Comparison of ENCODE assay signal across 29 cellular contexts in genomic region chr1:23930270-23930669, GRCh38. TPM values are rescaled to one million over a fixed set of nuclear protein-coding genes. Genes with fewer than 3 reads are reported as not detected.
DNase-seq lines count a peak whose midpoint lies in the region; ATAC-seq and TF ChIP-seq lines count a peak whose summit lies in the region.
"Had no signal": no experiment of that assay in that cellular context is flagged by ENCODE, and none has a peak within 500 bp of the region (broad histone marks: within the 10 kb centered on the region; RNA-seq: fewer than 3 reads in every experiment).

No MANE protein-coding gene starts in this region.

- no peak overlapping the region for H3K27ac Mint-ChIP-seq in GM23338
- H3K27ac Mint-ChIP-seq: activated CD8-positive, alpha-beta memory T cell treated with anti-CD3 and anti-CD28 coated beads, Interleukin-2, amount 10 ng/mL, durations not matched to agents 7 days and 5 days; WTC11 had no signal

- TF ChIP-seq CTCF in GM23338 (conservative IDR thresholded peaks at IDR 0.05; ENCODE audit: low read depth in 2 of 2) (no peak), SU-DHL-6 (IDR thresholded peaks at IDR 0.05; ENCODE audit: insufficient read depth, low read length, poor library complexity, severe bottlenecking) (no peak), lower lobe of right lung (IDR thresholded peaks at IDR 0.05) (no peak), tibial artery (IDR thresholded peaks at IDR 0.05) (no peak), left ventricle myocardium inferior (IDR thresholded peaks at IDR 0.05; ENCODE audit: borderline replicate concordance) (no peak)

- H3K27me3 Mint-ChIP-seq in GM23338 (ENCODE audit: insufficient read depth, low read depth, poor library complexity) = peaks cover 7% of the 10 kb centered on the region

- peaks cover 4% of the 10 kb centered on the region; the same call in 2 of the 3 replicates for H3K9me3 Mint-ChIP-seq in GM23338
- H3K9me3 Mint-ChIP-seq: CD14-positive monocyte had no signal

- H3K9me2 ChIP-seq in GM23338 (ENCODE audit: insufficient read depth) (no peaks in the 10 kb centered on the region), SU-DHL-6 (replicated peaks; ENCODE audit: insufficient read depth, low read length) (no peaks in the 10 kb centered on the region)

- H3K27ac ChIP-seq in GM23338 (ENCODE audit: low read depth) (no peak overlapping the region), SU-DHL-6 (ENCODE audit: low read depth, low read length) (no peak overlapping the region), lower lobe of right lung (peak overlapping the region; percentile 54), tibial artery (peak overlapping the region; percentile 67 to 82), left ventricle myocardium inferior (replicated peaks) (no peak overlapping the region)
- H3K27ac ChIP-seq: body of pancreas, gastrocnemius medialis had no signal

- H3K4me3 ChIP-seq in GM23338 = no peak overlapping the region
- H3K4me3 ChIP-seq in SU-DHL-6 (ENCODE audit: insufficient read depth, low read length, poor library complexity, severe bottlenecking) = no peak overlapping the region
- no peak overlapping the region for H3K4me3 ChIP-seq in lower lobe of right lung
- no peak overlapping the region for H3K4me3 ChIP-seq in tibial artery
- no peak overlapping the region for H3K4me3 ChIP-seq in left ventricle myocardium inferior
- H3K4me3 ChIP-seq: body of pancreas, gastrocnemius medialis, HAP-1 had no signal

- H3K4me1 Mint-ChIP-seq in GM23338 = 0 out of 3 replicates have a peak, but pooled peaks cover 4% of the 10 kb centered on the region
- H3K4me1 Mint-ChIP-seq: activated CD8-positive, alpha-beta memory T cell treated with anti-CD3 and anti-CD28 coated beads, Interleukin-2, amount 10 ng/mL, durations not matched to agents 7 days and 5 days had no signal

- H3K27me3 ChIP-seq in GM23338 (ENCODE audit: insufficient read depth) (no peaks in the 10 kb centered on the region), SU-DHL-6 (ENCODE audit: low read length) (no peaks in the 10 kb centered on the region), lower lobe of right lung (ENCODE audit: low read depth) (no peaks in the 10 kb centered on the region), tibial artery (no peaks in the 10 kb centered on the region), left ventricle myocardium inferior (ENCODE audit: low read depth) (no peaks in the 10 kb centered on the region)
- H3K27me3 ChIP-seq: body of pancreas, gastrocnemius medialis had no signal

- H3F3A ChIP-seq in GM23338 (replicated peaks; ENCODE audit: low read depth) = no peaks in the 10 kb centered on the region
- H3F3A ChIP-seq in SU-DHL-6 (ENCODE audit: insufficient read depth) = peaks cover 14% of the 10 kb centered on the region; the same call in 1 of the 2 replicates

- H3K4me1 ChIP-seq in GM23338 (ENCODE audit: insufficient read depth) (no peaks in the 10 kb centered on the region), lower lobe of right lung (no peaks in the 10 kb centered on the region), tibial artery (peaks cover 0 to 13% (median 4%) of the 10 kb centered on the region in 4 donors), left ventricle myocardium inferior (no peaks in the 10 kb centered on the region)
- H3K4me1 ChIP-seq: body of pancreas, gastrocnemius medialis, HAP-1 had no signal

- ATAC-seq in GM23338 (no peak), lower lobe of right lung (no peak)
- ATAC-seq: activated CD8-positive, alpha-beta memory T cell treated with anti-CD3 and anti-CD28 coated beads, Interleukin-2, amount 10 ng/mL, durations not matched to agents 7 days and 5 days; body of pancreas; gastrocnemius medialis; HepG2; right cardiac atrium; WTC11 had no signal

- no peak overlapping the region for H3K4me3 Mint-ChIP-seq in GM23338
- H3K4me3 Mint-ChIP-seq: activated CD8-positive, alpha-beta memory T cell treated with anti-CD3 and anti-CD28 coated beads, Interleukin-2, amount 10 ng/mL, durations not matched to agents 7 days and 5 days; WTC11 had no signal

- H3K9ac ChIP-seq in SU-DHL-6 (ENCODE audit: low read length) = no peak overlapping the region

- no peak overlapping the region for H3K4me2 ChIP-seq in GM23338
- H3K4me2 ChIP-seq in SU-DHL-6 (ENCODE audit: low read depth, low read length, poor library complexity, severe bottlenecking) = peak overlapping the region; percentile 45

- 0 out of 2 replicates have a peak overlapping the region, but pooled peaks have one; percentile 43 for H2AFZ ChIP-seq in GM23338
- H2AFZ ChIP-seq in SU-DHL-6 (ENCODE audit: low read depth, low read length, severe bottlenecking) = no peak overlapping the region

- H3K36me3 ChIP-seq in GM23338 (ENCODE audit: insufficient read depth) (no peaks in the 10 kb centered on the region), SU-DHL-6 (ENCODE audit: low read length) (no peaks in the 10 kb centered on the region), lower lobe of right lung (no peaks in the 10 kb centered on the region), tibial artery (no peaks in the 10 kb centered on the region), left ventricle myocardium inferior (no peaks in the 10 kb centered on the region)
- H3K36me3 ChIP-seq: gastrocnemius medialis, HAP-1 had no signal

- H3K36me3 Mint-ChIP-seq in GM23338 (ENCODE audit: low read depth) = peaks cover 3% of the 10 kb centered on the region; the same call in 1 of the 3 replicates
- H3K36me3 Mint-ChIP-seq: activated CD8-positive, alpha-beta memory T cell treated with anti-CD3 and anti-CD28 coated beads, Interleukin-2, amount 10 ng/mL, durations not matched to agents 7 days and 5 days; CD14-positive monocyte had no signal

- H4K20me1 ChIP-seq in GM23338 (replicated peaks; ENCODE audit: insufficient read depth) (no peaks in the 10 kb centered on the region), SU-DHL-6 (ENCODE audit: low read depth, low read length) (no peaks in the 10 kb centered on the region)

- intact Hi-C loops in lower lobe of right lung (cut with DNase I) (no loop called here), tibial artery (cut with DNase I; ENCODE audit: low total_unique reads) (no loop called here), left ventricle myocardium inferior (cut with micrococcal nuclease) (no loop called here)

- H3K79me2 ChIP-seq in GM23338 (replicated peaks; ENCODE audit: insufficient read depth) (no peaks in the 10 kb centered on the region), SU-DHL-6 (ENCODE audit: insufficient read depth, low read length) (no peaks in the 10 kb centered on the region)

- H3K9me3 ChIP-seq in SU-DHL-6 (ENCODE audit: insufficient read depth, low read length) (no peaks in the 10 kb centered on the region), lower lobe of right lung (no peaks in the 10 kb centered on the region), tibial artery (no peaks in the 10 kb centered on the region), left ventricle myocardium inferior (replicated peaks) (no peaks in the 10 kb centered on the region)
- H3K9me3 ChIP-seq: body of pancreas, gastrocnemius medialis, HAP-1 had no signal

- DNase-seq in GM23338 (ENCODE audit: low spot score) = no peak
- no peak for DNase-seq in lower lobe of right lung
- DNase-seq in tibial artery = no peak
- no peak for DNase-seq in stimulated activated CD4-positive, alpha-beta T cell treated with anti-CD3 and anti-CD28 coated beads, Interleukin-2, amount 100 ng/mL, for 24 hours
- no peak for DNase-seq in left ventricle myocardium inferior
- no peak for DNase-seq in cerebellar cortex (ENCODE audit: low spot score)
- DNase-seq in DMS114 treated with DMSO at 0.1 percent for 48 hours (lab: John Stamatoyannopoulos, UW; ENCODE audit: unreplicated experiment) = no peak
- DNase-seq: activated CD8-positive, alpha-beta memory T cell treated with anti-CD3 and anti-CD28 coated beads, Interleukin-2, amount 10 ng/mL, durations not matched to agents 7 days and 5 days; activated naive CD4-positive, alpha-beta T cell treated with Interleukin-2 at 50 U/mL for 16 hours; activated T-cell treated with anti-CD3 and anti-CD28 coated beads, Interleukin-2, amount 50 U/mL, for 48 hours; body of pancreas; cerebellar nuclear complex; DMS79 treated with DMSO at 0.1 percent for 48 hours; gastrocnemius medialis; GF-D8; NCI-H1048; NCI-H1694; OCI-M1; right cardiac atrium; stimulated activated CD4-positive, alpha-beta T cell treated with anti-CD3 and anti-CD28 coated beads, Interleukin-2, amount 100 ng/mL, for 48 hours; T-helper 1 cell had no signal

TF ChIP-seq in GM23338, 12 proteins besides CTCF, POLR2A, EP300 and RAD21:
- TF ChIP-seq ETS1 (IDR thresholded peaks at IDR 0.05) (no peak), CREB1 (CRISPR knock-in tag; IDR thresholded peaks at IDR 0.05; ENCODE audit: low read depth) (no peak), STAT1 (IDR thresholded peaks at IDR 0.05; ENCODE audit: unreplicated experiment) (no peak)
TF ChIP-seq in GM23338: peak in this region for 0.

RNA-seq across cellular contexts. Expression of gene CNR2, which starts 17.1 kb away (rescaled TPM):
- total RNA-seq in GM23338 (2014; rRNA removed; shearing (Covaris generic)) = not detected in 2 replicates
- polyA plus RNA-seq in GM23338 (2016; fragmentation: Nextera tagmentation; extraction: Ambion mirVana) = not detected in 2 replicates
- total RNA-seq in lower lobe of right lung (not detected), left ventricle myocardium inferior (not detected)
- total RNA-seq: body of pancreas, fibroblast of lung, gastrocnemius medialis, HepG2, NCI-H460, right cardiac atrium, WTC11 had no signal
- polyA plus RNA-seq: AG04450, fibroblast of lung, HepG2, right cardiac atrium had no signal

RNA-seq across cellular contexts. Expression of gene PNRC2, which starts 29.4 kb away (rescaled TPM):
- 144 and 157 TPM in 2 replicates for total RNA-seq in GM23338 (2014; rRNA removed; shearing (Covaris generic))
- polyA plus RNA-seq in GM23338 (2016; fragmentation: Nextera tagmentation; extraction: Ambion mirVana) = 218 and 237 TPM in 2 replicates
- total RNA-seq in lower lobe of right lung (111 TPM), left ventricle myocardium inferior (92.3 TPM)

RNA-seq across cellular contexts. Expression of gene SRSF10, which starts 49.9 kb away (rescaled TPM):
- total RNA-seq in GM23338 (2014; rRNA removed; shearing (Covaris generic)) = 191 and 196 TPM in 2 replicates
- 242 and 275 TPM in 2 replicates for polyA plus RNA-seq in GM23338 (2016; fragmentation: Nextera tagmentation; extraction: Ambion mirVana)
- total RNA-seq in lower lobe of right lung (93.7 TPM), left ventricle myocardium inferior (56.5 TPM)

Comparison
In these comparisons a context has a peak if more than half of its experiments do, and no peak if none do; other contexts are left out.
1. H3K27ac ChIP-seq: peak in lower lobe of right lung (single experiment) and tibial artery (2 of 2); none in GM23338 (single experiment), SU-DHL-6 (single experiment) and left ventricle myocardium inferior (single experiment).